ENCODE assay signal across 1 cellular context in the genomic region with DNA sequence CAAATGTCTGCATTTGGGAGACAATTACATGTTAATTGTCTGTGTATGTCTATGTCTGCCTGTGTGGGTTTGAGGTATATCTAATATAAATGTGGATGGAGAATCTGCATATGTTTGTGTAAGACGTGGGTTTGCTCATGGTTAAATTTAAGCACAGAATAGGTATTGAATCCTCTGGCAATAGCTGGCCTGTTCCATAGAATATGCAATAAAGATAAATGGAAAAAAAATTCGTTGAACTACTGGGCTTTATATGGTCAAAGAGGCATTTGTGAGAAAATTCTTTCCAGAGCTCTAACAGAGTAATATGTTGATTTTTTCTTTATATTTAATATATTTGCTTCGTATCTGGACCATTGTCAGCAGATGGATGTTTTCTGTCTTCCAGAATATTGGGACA.
TF ChIP-seq lines count a peak whose summit lies in the region.

No MANE protein-coding gene starts in this region.

TF ChIP-seq in neural cell, 6 proteins besides CTCF, POLR2A, EP300 and RAD21 (continued from another document):
- TF ChIP-seq SMC3 (conservative IDR thresholded peaks at IDR 0.05; ENCODE audit: poor library complexity) = no peak
